Comparison of ENCODE assay signal across 1 cellular context in genomic region chr1:32062867-32063230, GRCh38.
TF ChIP-seq lines count a peak whose summit lies in the region.

No MANE protein-coding gene starts in this region.

TF ChIP-seq in WTC11, 78 proteins besides CTCF, POLR2A, EP300 and RAD21 (continued from another document):
- TF ChIP-seq, protein P1, sequence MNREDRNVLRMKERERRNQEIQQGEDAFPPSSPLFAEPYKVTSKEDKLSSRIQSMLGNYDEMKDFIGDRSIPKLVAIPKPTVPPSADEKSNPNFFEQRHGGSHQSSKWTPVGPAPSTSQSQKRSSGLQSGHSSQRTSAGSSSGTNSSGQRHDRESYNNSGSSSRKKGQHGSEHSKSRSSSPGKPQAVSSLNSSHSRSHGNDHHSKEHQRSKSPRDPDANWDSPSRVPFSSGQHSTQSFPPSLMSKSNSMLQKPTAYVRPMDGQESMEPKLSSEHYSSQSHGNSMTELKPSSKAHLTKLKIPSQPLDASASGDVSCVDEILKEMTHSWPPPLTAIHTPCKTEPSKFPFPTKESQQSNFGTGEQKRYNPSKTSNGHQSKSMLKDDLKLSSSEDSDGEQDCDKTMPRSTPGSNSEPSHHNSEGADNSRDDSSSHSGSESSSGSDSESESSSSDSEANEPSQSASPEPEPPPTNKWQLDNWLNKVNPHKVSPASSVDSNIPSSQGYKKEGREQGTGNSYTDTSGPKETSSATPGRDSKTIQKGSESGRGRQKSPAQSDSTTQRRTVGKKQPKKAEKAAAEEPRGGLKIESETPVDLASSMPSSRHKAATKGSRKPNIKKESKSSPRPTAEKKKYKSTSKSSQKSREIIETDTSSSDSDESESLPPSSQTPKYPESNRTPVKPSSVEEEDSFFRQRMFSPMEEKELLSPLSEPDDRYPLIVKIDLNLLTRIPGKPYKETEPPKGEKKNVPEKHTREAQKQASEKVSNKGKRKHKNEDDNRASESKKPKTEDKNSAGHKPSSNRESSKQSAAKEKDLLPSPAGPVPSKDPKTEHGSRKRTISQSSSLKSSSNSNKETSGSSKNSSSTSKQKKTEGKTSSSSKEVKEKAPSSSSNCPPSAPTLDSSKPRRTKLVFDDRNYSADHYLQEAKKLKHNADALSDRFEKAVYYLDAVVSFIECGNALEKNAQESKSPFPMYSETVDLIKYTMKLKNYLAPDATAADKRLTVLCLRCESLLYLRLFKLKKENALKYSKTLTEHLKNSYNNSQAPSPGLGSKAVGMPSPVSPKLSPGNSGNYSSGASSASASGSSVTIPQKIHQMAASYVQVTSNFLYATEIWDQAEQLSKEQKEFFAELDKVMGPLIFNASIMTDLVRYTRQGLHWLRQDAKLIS (CRISPR knock-in tag; IDR thresholded peaks at IDR 0.05; ENCODE audit: borderline replicate concordance) = no peak
- TF ChIP-seq FOXJ3 (CRISPR knock-in tag; IDR thresholded peaks at IDR 0.05; ENCODE audit: borderline replicate concordance) (no peak), NR3C1 (CRISPR knock-in tag; conservative IDR thresholded peaks at IDR 0.05; ENCODE audit: low read depth) (no peak), SOX15 (CRISPR knock-in tag; IDR thresholded peaks at IDR 0.05) (no peak), MXD4 (CRISPR knock-in tag; IDR thresholded peaks at IDR 0.05; ENCODE audit: borderline replicate concordance) (no peak), HMGXB4 (CRISPR knock-in tag; IDR thresholded peaks at IDR 0.05) (no peak), ATF2 (CRISPR knock-in tag; IDR thresholded peaks at IDR 0.05; ENCODE audit: borderline replicate concordance, low read depth) (no peak), ZSCAN18 (CRISPR knock-in tag; IDR thresholded peaks at IDR 0.05) (no peak), NFATC4 (CRISPR knock-in tag; IDR thresholded peaks at IDR 0.05) (no peak), EMX1 (CRISPR knock-in tag; IDR thresholded peaks at IDR 0.05) (no peak), ELF4 (CRISPR knock-in tag; IDR thresholded peaks at IDR 0.05; ENCODE audit: low read depth) (no peak), CBFB (CRISPR knock-in tag; IDR thresholded peaks at IDR 0.05; ENCODE audit: low read depth) (no peak)
- TF ChIP-seq, protein P2, sequence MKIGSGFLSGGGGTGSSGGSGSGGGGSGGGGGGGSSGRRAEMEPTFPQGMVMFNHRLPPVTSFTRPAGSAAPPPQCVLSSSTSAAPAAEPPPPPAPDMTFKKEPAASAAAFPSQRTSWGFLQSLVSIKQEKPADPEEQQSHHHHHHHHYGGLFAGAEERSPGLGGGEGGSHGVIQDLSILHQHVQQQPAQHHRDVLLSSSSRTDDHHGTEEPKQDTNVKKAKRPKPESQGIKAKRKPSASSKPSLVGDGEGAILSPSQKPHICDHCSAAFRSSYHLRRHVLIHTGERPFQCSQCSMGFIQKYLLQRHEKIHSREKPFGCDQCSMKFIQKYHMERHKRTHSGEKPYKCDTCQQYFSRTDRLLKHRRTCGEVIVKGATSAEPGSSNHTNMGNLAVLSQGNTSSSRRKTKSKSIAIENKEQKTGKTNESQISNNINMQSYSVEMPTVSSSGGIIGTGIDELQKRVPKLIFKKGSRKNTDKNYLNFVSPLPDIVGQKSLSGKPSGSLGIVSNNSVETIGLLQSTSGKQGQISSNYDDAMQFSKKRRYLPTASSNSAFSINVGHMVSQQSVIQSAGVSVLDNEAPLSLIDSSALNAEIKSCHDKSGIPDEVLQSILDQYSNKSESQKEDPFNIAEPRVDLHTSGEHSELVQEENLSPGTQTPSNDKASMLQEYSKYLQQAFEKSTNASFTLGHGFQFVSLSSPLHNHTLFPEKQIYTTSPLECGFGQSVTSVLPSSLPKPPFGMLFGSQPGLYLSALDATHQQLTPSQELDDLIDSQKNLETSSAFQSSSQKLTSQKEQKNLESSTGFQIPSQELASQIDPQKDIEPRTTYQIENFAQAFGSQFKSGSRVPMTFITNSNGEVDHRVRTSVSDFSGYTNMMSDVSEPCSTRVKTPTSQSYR (CRISPR knock-in tag; IDR thresholded peaks at IDR 0.05) = no peak
